17 cellular contexts compared by ENCODE assay signal in genomic region chr7:5200561-5201235, GRCh38.
"Had no signal": no experiment of that assay in that cellular context is flagged by ENCODE, and none has a peak within 500 bp of the region (broad histone marks: within the 10 kb centered on the region; RNA-seq: fewer than 3 reads in every experiment).

No MANE protein-coding gene starts in this region.

- H3K4me3 Mint-ChIP-seq: naive thymus-derived CD8-positive, alpha-beta T cell; neural crest cell; type B pancreatic cell had no signal

- H3K4me1 Mint-ChIP-seq: neural crest cell had no signal

- H3K27ac Mint-ChIP-seq: type B pancreatic cell had no signal

- H3K9me3 Mint-ChIP-seq: naive thymus-derived CD8-positive, alpha-beta T cell; neural crest cell; type B pancreatic cell had no signal

- ATAC-seq: esophagus mucosa; gastrocnemius medialis; left lobe of liver; mucosa of descending colon; naive thymus-derived CD8-positive, alpha-beta T cell had no signal

- DNase-seq: cortex of kidney; effector CD8-positive, alpha-beta T cell; gastrocnemius medialis; glutamatergic neuron; islet precursor cell; mammary epithelial cell; mucosa of descending colon; naive thymus-derived CD8-positive, alpha-beta T cell; posterior cingulate gyrus; sigmoid colon; stimulated activated CD4-positive, alpha-beta T cell treated with anti-CD3 and anti-CD28 coated beads, Interleukin-12 subunit alpha, Interleukin-12 subunit beta, amount 100 ng/mL, for 4 hours; stimulated activated naive CD4-positive, alpha-beta T cell treated with Interleukin-2 at 50 U/mL for 16 hours; uterus had no signal

- H3K27me3 Mint-ChIP-seq: naive thymus-derived CD8-positive, alpha-beta T cell; type B pancreatic cell had no signal
